In genomic region chr2:26627350-26628105, GRCh38 we compare ENCODE assay signal across 18 cellular contexts. TPM values are rescaled to one million over a fixed set of nuclear protein-coding genes. Genes with fewer than 3 reads are reported as not detected.
A peak's percentile ranks its signal among the peaks of the same experiment; 100 is the strongest.
DNase-seq lines count a peak whose midpoint lies in the region; ATAC-seq, FAIRE-seq and TF ChIP-seq lines count a peak whose summit lies in the region.
"Had no signal": no experiment of that assay in that cellular context is flagged by ENCODE, and none has a peak within 500 bp of the region (broad histone marks: within the 10 kb centered on the region; RNA-seq: fewer than 3 reads in every experiment).

No MANE protein-coding gene starts in this region.

- no peak overlapping the region for H3K27ac ChIP-seq in HepG2 (ENCODE audit: extremely low read length, insufficient read depth, low read length)
- H3K27ac ChIP-seq in gastrocnemius medialis, result no peak overlapping the region
- no peak overlapping the region for H3K27ac ChIP-seq in tibial nerve
- H3K27ac ChIP-seq: HL-60 had no signal

- no peak for FAIRE-seq in HepG2 (lab: Jason Lieb, UNC)
- FAIRE-seq: A549, GM19239, H1 had no signal

- DNase-seq in HepG2 (ENCODE audit: low spot score) (no peak), progenitor cell of endocrine pancreas (ENCODE audit: low spot score, unreplicated experiment) (no peak), type B pancreatic cell (ENCODE audit: extremely low spot score, unreplicated experiment) (no peak), gastrocnemius medialis (no peak), tibial nerve (ENCODE audit: low spot score in 2 of 2) (no peak), SKM-1 treated with dmso at 0.1 percent for 144 hours (lab: John Stamatoyannopoulos, UW; ENCODE audit: unreplicated experiment) (no peak)
- DNase-seq: Caco-2; CD8-positive, alpha-beta memory T cell; DND-41; GDM1 had no signal

- peak overlapping the region in 3 of 5 experiments; percentile 72 to 84 (median 80) for H3K27ac Mint-ChIP-seq in brain
- peak overlapping the region; percentile 67 for H3K27ac Mint-ChIP-seq in progenitor cell of endocrine pancreas
- H3K27ac Mint-ChIP-seq in type B pancreatic cell, result peak overlapping the region; percentile 71
- H3K27ac Mint-ChIP-seq: CD8-positive, alpha-beta memory T cell had no signal

- no peaks in the 10 kb centered on the region for H3K36me3 ChIP-seq in HepG2 (replicated peaks in 1 of 2; ENCODE audit: control insufficient read depth in 1 of 2, insufficient read depth in 2 of 2, low read length in 2 of 2)
- no peaks in the 10 kb centered on the region for H3K36me3 ChIP-seq in gastrocnemius medialis
- no peaks in the 10 kb centered on the region for H3K36me3 ChIP-seq in tibial nerve
- H3K36me3 ChIP-seq: HAP-1 had no signal

- H3K9me3 ChIP-seq in HepG2 (ENCODE audit: low read length), result no peaks in the 10 kb centered on the region
- H3K9me3 ChIP-seq in gastrocnemius medialis, result no peaks in the 10 kb centered on the region
- no peaks in the 10 kb centered on the region for H3K9me3 ChIP-seq in tibial nerve
- H3K9me3 ChIP-seq: Caco-2, HAP-1 had no signal

- H3K4me1 ChIP-seq in HepG2 (ENCODE audit: insufficient read depth, low read length) (peaks cover 13% of the 10 kb centered on the region), gastrocnemius medialis (no peaks in the 10 kb centered on the region), tibial nerve (no peaks in the 10 kb centered on the region)
- H3K4me1 ChIP-seq: HAP-1 had no signal

- TF ChIP-seq EP300 in HepG2 (IDR thresholded peaks at IDR 0.05; ENCODE audit: low read depth in 2 of 2, low read length in 2 of 2), result no peak
- TF ChIP-seq EP300 in HepG2 (CRISPR knock-in tag; IDR thresholded peaks at IDR 0.05; ENCODE audit: borderline replicate concordance), result no peak
- no peak for TF ChIP-seq EP300 in tibial nerve (IDR thresholded peaks at IDR 0.05)

- no peaks in the 10 kb centered on the region for H3K79me2 ChIP-seq in HepG2 (ENCODE audit: insufficient read depth, low read length)

- 33% methylated on average over 9 of the region's 10 CpGs for WGBS in HepG2 (ENCODE audit: low lambda C conversion rate)
- WGBS in tibial nerve, 2 donors, result 59 to 64% methylated on average over 10 of the region's 10 CpGs

- in situ Hi-C loops in HepG2 (cut with HindIII; ENCODE audit: extremely low pct_ligation_motif_present, low pct_unique_long_range_greater_than_20kb) (no loop called here), gastrocnemius medialis (cut with MboI; ENCODE audit: low sequenced_read_pairs in 4 of 4) (no loop called here)

- H3K4me3 Mint-ChIP-seq in brain, result no peak overlapping the region
- H3K4me3 Mint-ChIP-seq in progenitor cell of endocrine pancreas (ENCODE audit: low read depth), result no peak overlapping the region
- H3K4me3 Mint-ChIP-seq in type B pancreatic cell, result peak overlapping the region; percentile 26
- H3K4me3 Mint-ChIP-seq: CD8-positive, alpha-beta memory T cell had no signal

- ATAC-seq in HepG2, result no peak
- no peak for ATAC-seq in gastrocnemius medialis
- no peak for ATAC-seq in HG02642 (IDR thresholded peaks at IDR 0.05; ENCODE audit: poor library complexity, unreplicated experiment)
- ATAC-seq: A549 had no signal

- CTCF ChIA-PET in HepG2 (lab: Yijun Ruan, JAX; ENCODE audit: low intra/inter-chr PET ratio, low total read pairs), result no interaction called here

- peaks cover 0 to 9% (median 0%) of the 10 kb centered on the region in 5 experiments for H3K9me3 Mint-ChIP-seq in brain
- peaks cover 4% of the 10 kb centered on the region for H3K9me3 Mint-ChIP-seq in progenitor cell of endocrine pancreas (ENCODE audit: low read depth)
- H3K9me3 Mint-ChIP-seq in type B pancreatic cell, result no peaks in the 10 kb centered on the region
- H3K9me3 Mint-ChIP-seq: CD8-positive, alpha-beta memory T cell had no signal

- TF ChIP-seq POLR2A in HepG2 (IDR thresholded peaks at IDR 0.05; ENCODE audit: insufficient read depth in 1 of 2, low read depth in 2 of 2, low read length in 2 of 2) (no peak), gastrocnemius medialis (IDR thresholded peaks at IDR 0.05) (no peak), tibial nerve (IDR thresholded peaks at IDR 0.05) (no peak)

- no peak overlapping the region for H2AFZ ChIP-seq in HepG2 (ENCODE audit: low read length)

- TF ChIP-seq CTCF in brain (conservative IDR thresholded peaks at IDR 0.05) (no peak), HepG2 (CRISPR knock-in tag; IDR thresholded peaks at IDR 0.05) (no peak), progenitor cell of endocrine pancreas (IDR thresholded peaks at IDR 0.05; ENCODE audit: unreplicated experiment) (no peak), type B pancreatic cell (conservative IDR thresholded peaks at IDR 0.05) (no peak), gastrocnemius medialis (IDR thresholded peaks at IDR 0.05 in 4 of 5, conservative IDR thresholded peaks at IDR 0.05 in 1 of 5) (no peak), tibial nerve (IDR thresholded peaks at IDR 0.05) (no peak)

- H3K36me3 Mint-ChIP-seq in brain, result no peaks in the 10 kb centered on the region
- H3K36me3 Mint-ChIP-seq in progenitor cell of endocrine pancreas (ENCODE audit: insufficient read depth), result no peaks in the 10 kb centered on the region
- no peaks in the 10 kb centered on the region for H3K36me3 Mint-ChIP-seq in type B pancreatic cell
- H3K36me3 Mint-ChIP-seq: CD8-positive, alpha-beta memory T cell had no signal

- BruUV-seq in HepG2 (replicated peaks; lab: Mats Ljungman, UMichigan), result no TSS peak

- no peak for TF ChIP-seq RAD21 in HepG2 (CRISPR knock-in tag; IDR thresholded peaks at IDR 0.05)

- peaks cover 7% of the 10 kb centered on the region for H3K27me3 Mint-ChIP-seq in brain
- H3K27me3 Mint-ChIP-seq in progenitor cell of endocrine pancreas, result peaks cover 3% of the 10 kb centered on the region
- no peaks in the 10 kb centered on the region for H3K27me3 Mint-ChIP-seq in type B pancreatic cell

- POLR2A ChIA-PET in HepG2 (lab: Yijun Ruan, JAX), result no interaction called here

- H3K9ac ChIP-seq in HepG2 (ENCODE audit: insufficient read depth, low read depth, low read length), result no peak overlapping the region

- no peak overlapping the region for H3K4me2 ChIP-seq in HepG2 (ENCODE audit: low read depth, low read length)
- H3K4me2 ChIP-seq: A549 had no signal

- H4K20me1 ChIP-seq in HepG2 (ENCODE audit: insufficient read depth, low read length), result no peaks in the 10 kb centered on the region

- intact Hi-C loops in HepG2 (cut with micrococcal nuclease; ENCODE audit: unreplicated experiment) (no loop called here), gastrocnemius medialis (cut with DNase I; ENCODE audit: low total_unique reads) (no loop called here)

- H3K4me3 ChIP-seq in HepG2 (replicated peaks in 1 of 3; ENCODE audit: insufficient read depth in 1 of 3, low read depth in 2 of 3, low read length in 3 of 3), result no peak overlapping the region
- H3K4me3 ChIP-seq in gastrocnemius medialis, result no peak overlapping the region
- H3K4me3 ChIP-seq in tibial nerve, result no peak overlapping the region
- H3K4me3 ChIP-seq: A549, HAP-1 had no signal

- H3K27me3 ChIP-seq in HepG2 (ENCODE audit: control insufficient read depth in 1 of 2, insufficient read depth in 2 of 2, low read length in 2 of 2) (peaks cover 2 to 40% of the 10 kb centered on the region in 2 experiments; a peak in 4 of 5 replicates), gastrocnemius medialis (no peaks in the 10 kb centered on the region), tibial nerve (no peaks in the 10 kb centered on the region)

- H3K4me1 Mint-ChIP-seq in brain (peaks cover 12% of the 10 kb centered on the region), progenitor cell of endocrine pancreas (ENCODE audit: low read depth) (peaks cover 13% of the 10 kb centered on the region), type B pancreatic cell (ENCODE audit: unreplicated experiment) (peaks cover 28% of the 10 kb centered on the region)
- H3K4me1 Mint-ChIP-seq: CD8-positive, alpha-beta memory T cell had no signal

TF ChIP-seq in HepG2, 621 proteins besides CTCF, POLR2A, EP300 and RAD21 (continues in another document):
- peak; percentile 83 for TF ChIP-seq MNT (IDR thresholded peaks at IDR 0.05)

RNA-seq across cellular contexts. Expression of gene CIB4, which starts 13.6 kb away (rescaled TPM):
- polyA plus RNA-seq in brain (ENCODE audit: insufficient read depth, low read depth, low replicate concordance), result not detected
- not detected in 2 replicates for total RNA-seq in HepG2 (2016; rRNA removed; fragmentation: Illumina TruSeq; extraction: Trizol)
- total RNA-seq in HepG2 (2016; cell fraction: cytosol; rRNA removed; fragmentation: Illumina TruSeq; extraction: Trizol; ENCODE audit: low read depth), result not detected in 2 replicates
- total RNA-seq in HepG2 (2016; cell fraction: insoluble cytoplasmic fraction; rRNA removed; fragmentation: Illumina TruSeq; extraction: Trizol), result not detected in 2 replicates
- not detected in 2 replicates for total RNA-seq in HepG2 (2016; cell fraction: membrane; rRNA removed; fragmentation: Illumina TruSeq; extraction: Trizol)
- not detected in 2 replicates for total RNA-seq in HepG2 (2016; cell fraction: nucleus; rRNA removed; fragmentation: Illumina TruSeq; extraction: Trizol)
- polyA plus RNA-seq in HepG2 (2011; rRNA removed), result not detected in 2 replicates
- polyA plus RNA-seq in HepG2 (2011; cell fraction: cytosol; rRNA removed), result not detected in 2 replicates
- not detected in 2 replicates for polyA plus RNA-seq in HepG2 (2011; cell fraction: nucleus; rRNA removed)
- not detected in 2 replicates for polyA plus RNA-seq in HepG2 (2012)
- not detected in 2 replicates for polyA plus RNA-seq in HepG2 (2016; cell fraction: cytosol; fragmentation: Illumina TruSeq; extraction: Trizol; ENCODE audit: low read depth)
- not detected in 2 replicates for polyA plus RNA-seq in HepG2 (2016; cell fraction: insoluble cytoplasmic fraction; fragmentation: Illumina TruSeq; extraction: Trizol; ENCODE audit: low read depth)
- polyA plus RNA-seq in HepG2 (2016; cell fraction: membrane; fragmentation: Illumina TruSeq; extraction: Trizol; ENCODE audit: low read depth), result not detected in 2 replicates
- polyA plus RNA-seq in HepG2 (2016; cell fraction: nucleus; fragmentation: Illumina TruSeq; extraction: Trizol; ENCODE audit: insufficient read depth, low read depth), result not detected in 2 replicates
- polyA minus RNA-seq in HepG2 (2011; rRNA and poly(A)+ RNA removed; ENCODE audit: low replicate concordance), result not detected in 2 replicates
- not detected in 2 replicates for polyA minus RNA-seq in HepG2 (2011; cell fraction: cytosol; rRNA and poly(A)+ RNA removed)
- not detected in 2 replicates for polyA minus RNA-seq in HepG2 (2011; cell fraction: nucleus; rRNA and poly(A)+ RNA removed)
- not detected in 2 replicates for total RNA-seq in progenitor cell of endocrine pancreas
- not detected in 2 replicates for total RNA-seq in type B pancreatic cell (ENCODE audit: low replicate concordance)
- not detected for total RNA-seq in gastrocnemius medialis
- not detected for total RNA-seq in tibial nerve
- total RNA-seq: Caco-2; CD8-positive, alpha-beta memory T cell; H1 had no signal
- polyA plus RNA-seq: BJ; CD8-positive, alpha-beta memory T cell; H1 had no signal
